ENCODE assay signal across 8 cellular contexts in genomic region chr6:117916483-117916882, GRCh38. TPM values are rescaled to one million over a fixed set of nuclear protein-coding genes. Genes with fewer than 3 reads are reported as not detected.
"Had no signal": no experiment of that assay in that cellular context is flagged by ENCODE, and none has a peak within 500 bp of the region (broad histone marks: within the 10 kb centered on the region; RNA-seq: fewer than 3 reads in every experiment).

No MANE protein-coding gene starts in this region.

- H3K4me3 ChIP-seq: K562 had no signal

- ATAC-seq: HepG2, K562 had no signal

- DNase-seq: IMR-90, KBM-7, KG1 had no signal

- H3K27ac ChIP-seq: HL-60 had no signal

RNA-seq across cellular contexts. Expression of gene SLC35F1, which starts 9.4 kb away (rescaled TPM):
- total RNA-seq: HepG2, HT-29, IMR-90, K562 had no signal
- polyA plus RNA-seq: IgD-negative memory B cell, IMR-90 had no signal
